In genomic region chr7:30022991-30023390, GRCh38 we compare ENCODE assay signal across 1 cellular context.
TF ChIP-seq lines count a peak whose summit lies in the region.

No MANE protein-coding gene starts in this region.

TF ChIP-seq in K562, 482 proteins besides CTCF, POLR2A, EP300 and RAD21:
- TF ChIP-seq STAT5B (CRISPR knock-in tag; IDR thresholded peaks at IDR 0.05) (no peak), ARNT (IDR thresholded peaks at IDR 0.05) (no peak), YY1 (IDR thresholded peaks at IDR 0.05; ENCODE audit: borderline replicate concordance in 1 of 3, control insufficient read depth in 1 of 3, extremely low read depth in 1 of 3, insufficient read depth in 3 of 3, insufficient read length in 1 of 3, insufficient replicate concordance in 2 of 3, low read depth in 1 of 3, low read length in 2 of 3) (no peak), ZBTB7A (IDR thresholded peaks at IDR 0.05; ENCODE audit: borderline replicate concordance, control insufficient read depth, low read depth, low read length) (no peak), ZNF318 (IDR thresholded peaks at IDR 0.05; ENCODE audit: borderline replicate concordance in 1 of 2, low read depth in 1 of 2) (no peak), MEIS2 (IDR thresholded peaks at IDR 0.05; ENCODE audit: partially characterized antibody) (no peak), RFX1 (IDR thresholded peaks at IDR 0.05) (no peak), TGIF2 (CRISPR knock-in tag; IDR thresholded peaks at IDR 0.05) (no peak), KLF16 (IDR thresholded peaks at IDR 0.05) (no peak), SMARCA4 (IDR thresholded peaks at IDR 0.05) (no peak), ZBTB33 (CRISPR knock-in tag; IDR thresholded peaks at IDR 0.05) (no peak), ZNF395 (CRISPR knock-in tag; IDR thresholded peaks at IDR 0.05) (no peak), NR2C2 (CRISPR knock-in tag; IDR thresholded peaks at IDR 0.05) (no peak), NR2C2 (tag; IDR thresholded peaks at IDR 0.05) (no peak), HES1 (IDR thresholded peaks at IDR 0.05; ENCODE audit: low read depth) (no peak), SMARCE1 (IDR thresholded peaks at IDR 0.05) (no peak), ADNP (tag; IDR thresholded peaks at IDR 0.05) (no peak), RBM22 (IDR thresholded peaks at IDR 0.05; ENCODE audit: low read depth, low read length, poor library complexity, severe bottlenecking) (no peak), CREB1 (IDR thresholded peaks at IDR 0.05) (no peak), CREB1 (CRISPR knock-in tag; IDR thresholded peaks at IDR 0.05) (no peak), CEBPZ (IDR thresholded peaks at IDR 0.05; ENCODE audit: borderline replicate concordance, low read depth, low read length) (no peak), ZNF398 (CRISPR knock-in tag; IDR thresholded peaks at IDR 0.05) (no peak)
